Comparison of ENCODE assay signal across 1 cellular context in the genomic region with DNA sequence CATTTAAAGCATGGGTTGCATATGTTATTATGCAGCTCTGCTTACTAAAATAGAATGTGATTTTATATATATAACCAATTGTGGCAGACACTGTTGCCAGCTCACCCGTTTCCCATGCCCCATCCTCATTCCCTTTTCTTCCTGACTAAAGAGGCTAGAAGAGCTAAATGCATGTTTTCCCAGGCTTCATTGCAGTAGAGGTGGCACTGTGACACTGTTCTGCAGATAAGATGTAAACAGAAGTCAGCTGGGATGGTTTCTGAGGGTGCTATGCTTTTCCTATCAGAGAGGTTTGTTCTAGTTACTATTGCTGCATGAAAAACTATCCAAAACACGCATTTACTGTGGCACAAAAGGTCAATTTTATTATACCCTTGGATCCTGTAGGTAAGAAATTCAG.
TF ChIP-seq lines count a peak whose summit lies in the region.

No MANE protein-coding gene starts in this region.

TF ChIP-seq in HepG2, 621 proteins besides CTCF, POLR2A, EP300 and RAD21 (continued from another document):
- TF ChIP-seq, protein P1, sequence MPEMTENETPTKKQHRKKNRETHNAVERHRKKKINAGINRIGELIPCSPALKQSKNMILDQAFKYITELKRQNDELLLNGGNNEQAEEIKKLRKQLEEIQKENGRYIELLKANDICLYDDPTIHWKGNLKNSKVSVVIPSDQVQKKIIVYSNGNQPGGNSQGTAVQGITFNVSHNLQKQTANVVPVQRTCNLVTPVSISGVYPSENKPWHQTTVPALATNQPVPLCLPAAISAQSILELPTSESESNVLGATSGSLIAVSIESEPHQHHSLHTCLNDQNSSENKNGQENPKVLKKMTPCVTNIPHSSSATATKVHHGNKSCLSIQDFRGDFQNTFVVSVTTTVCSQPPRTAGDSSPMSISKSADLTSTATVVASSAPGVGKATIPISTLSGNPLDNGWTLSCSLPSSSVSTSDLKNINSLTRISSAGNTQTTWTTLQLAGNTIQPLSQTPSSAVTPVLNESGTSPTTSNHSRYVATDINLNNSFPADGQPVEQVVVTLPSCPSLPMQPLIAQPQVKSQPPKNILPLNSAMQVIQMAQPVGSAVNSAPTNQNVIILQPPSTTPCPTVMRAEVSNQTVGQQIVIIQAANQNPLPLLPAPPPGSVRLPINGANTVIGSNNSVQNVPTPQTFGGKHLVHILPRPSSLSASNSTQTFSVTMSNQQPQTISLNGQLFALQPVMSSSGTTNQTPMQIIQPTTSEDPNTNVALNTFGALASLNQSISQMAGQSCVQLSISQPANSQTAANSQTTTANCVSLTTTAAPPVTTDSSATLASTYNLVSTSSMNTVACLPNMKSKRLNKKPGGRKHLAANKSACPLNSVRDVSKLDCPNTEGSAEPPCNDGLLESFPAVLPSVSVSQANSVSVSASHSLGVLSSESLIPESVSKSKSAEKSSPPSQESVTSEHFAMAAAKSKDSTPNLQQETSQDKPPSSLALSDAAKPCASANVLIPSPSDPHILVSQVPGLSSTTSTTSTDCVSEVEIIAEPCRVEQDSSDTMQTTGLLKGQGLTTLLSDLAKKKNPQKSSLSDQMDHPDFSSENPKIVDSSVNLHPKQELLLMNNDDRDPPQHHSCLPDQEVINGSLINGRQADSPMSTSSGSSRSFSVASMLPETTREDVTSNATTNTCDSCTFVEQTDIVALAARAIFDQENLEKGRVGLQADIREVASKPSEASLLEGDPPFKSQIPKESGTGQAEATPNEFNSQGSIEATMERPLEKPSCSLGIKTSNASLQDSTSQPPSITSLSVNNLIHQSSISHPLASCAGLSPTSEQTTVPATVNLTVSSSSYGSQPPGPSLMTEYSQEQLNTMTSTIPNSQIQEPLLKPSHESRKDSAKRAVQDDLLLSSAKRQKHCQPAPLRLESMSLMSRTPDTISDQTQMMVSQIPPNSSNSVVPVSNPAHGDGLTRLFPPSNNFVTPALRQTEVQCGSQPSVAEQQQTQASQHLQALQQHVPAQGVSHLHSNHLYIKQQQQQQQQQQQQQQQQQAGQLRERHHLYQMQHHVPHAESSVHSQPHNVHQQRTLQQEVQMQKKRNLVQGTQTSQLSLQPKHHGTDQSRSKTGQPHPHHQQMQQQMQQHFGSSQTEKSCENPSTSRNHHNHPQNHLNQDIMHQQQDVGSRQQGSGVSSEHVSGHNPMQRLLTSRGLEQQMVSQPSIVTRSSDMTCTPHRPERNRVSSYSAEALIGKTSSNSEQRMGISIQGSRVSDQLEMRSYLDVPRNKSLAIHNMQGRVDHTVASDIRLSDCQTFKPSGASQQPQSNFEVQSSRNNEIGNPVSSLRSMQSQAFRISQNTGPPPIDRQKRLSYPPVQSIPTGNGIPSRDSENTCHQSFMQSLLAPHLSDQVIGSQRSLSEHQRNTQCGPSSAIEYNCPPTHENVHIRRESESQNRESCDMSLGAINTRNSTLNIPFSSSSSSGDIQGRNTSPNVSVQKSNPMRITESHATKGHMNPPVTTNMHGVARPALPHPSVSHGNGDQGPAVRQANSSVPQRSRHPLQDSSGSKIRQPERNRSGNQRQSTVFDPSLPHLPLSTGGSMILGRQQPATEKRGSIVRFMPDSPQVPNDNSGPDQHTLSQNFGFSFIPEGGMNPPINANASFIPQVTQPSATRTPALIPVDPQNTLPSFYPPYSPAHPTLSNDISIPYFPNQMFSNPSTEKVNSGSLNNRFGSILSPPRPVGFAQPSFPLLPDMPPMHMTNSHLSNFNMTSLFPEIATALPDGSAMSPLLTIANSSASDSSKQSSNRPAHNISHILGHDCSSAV (CRISPR knock-in tag; IDR thresholded peaks at IDR 0.05; ENCODE audit: borderline replicate concordance) = no peak
- no peak for TF ChIP-seq SKI (IDR thresholded peaks at IDR 0.05; ENCODE audit: partially characterized antibody)
- TF ChIP-seq SMAD9 (CRISPR knock-in tag; IDR thresholded peaks at IDR 0.05) = no peak
- no peak for TF ChIP-seq FOXK2 (IDR thresholded peaks at IDR 0.05)
- TF ChIP-seq FOXA1 (IDR thresholded peaks at IDR 0.05) = no peak
- TF ChIP-seq FOXA1 (CRISPR knock-in tag; IDR thresholded peaks at IDR 0.05) = peak; percentile 35; the same call in 1 of the 2 replicates
- TF ChIP-seq RXRA (CRISPR knock-in tag; IDR thresholded peaks at IDR 0.05) = no peak
- TF ChIP-seq RBFOX2 (IDR thresholded peaks at IDR 0.05; ENCODE audit: low read depth, low read length) = no peak
- no peak for TF ChIP-seq JDP2 (CRISPR knock-in tag; IDR thresholded peaks at IDR 0.05; ENCODE audit: borderline replicate concordance)
- no peak for TF ChIP-seq ZNF567 (CRISPR knock-in tag; IDR thresholded peaks at IDR 0.05; ENCODE audit: borderline replicate concordance)
